Comparison of ENCODE assay signal across 13 cellular contexts in the genomic region with DNA sequence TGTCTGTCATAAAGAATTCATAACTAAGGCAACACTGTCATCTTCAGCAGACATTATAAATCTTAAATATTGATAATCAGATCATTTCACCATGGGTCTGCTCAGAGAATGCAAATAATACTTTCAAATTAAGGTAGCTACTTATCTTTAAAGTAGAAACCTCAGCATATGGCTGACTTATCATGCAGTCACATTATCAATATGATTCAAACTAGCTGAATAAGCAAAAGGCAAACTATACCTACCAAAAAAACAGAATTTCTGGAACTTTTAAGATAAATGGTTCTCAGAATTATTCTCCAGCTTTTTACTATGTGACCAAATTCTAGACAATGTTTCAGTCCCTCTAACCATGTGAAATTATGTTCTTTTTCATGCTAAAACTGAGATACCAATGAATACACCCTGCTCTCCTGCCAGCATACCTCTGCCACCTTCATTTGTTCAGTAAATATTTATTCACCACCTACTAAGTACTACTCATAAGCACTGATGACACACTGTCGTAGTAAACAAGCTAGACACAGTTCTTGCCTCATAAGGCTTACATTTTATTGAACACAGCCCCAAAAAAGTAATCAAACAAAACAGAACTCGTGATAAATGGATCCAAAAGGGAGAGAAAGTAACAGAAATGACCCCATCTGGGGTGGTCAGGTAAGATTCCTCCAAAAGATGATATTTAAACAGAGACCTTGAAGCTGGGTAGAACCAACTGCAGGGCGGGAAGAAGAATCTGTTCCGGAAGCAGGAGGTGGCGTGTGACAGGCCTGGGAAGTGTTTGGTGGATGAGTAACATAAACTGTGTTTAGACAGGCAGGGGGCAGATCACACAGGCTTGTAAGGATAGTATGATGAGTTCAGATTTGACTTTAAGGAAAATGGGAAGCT. TPM values are rescaled to one million over a fixed set of nuclear protein-coding genes. Genes with fewer than 3 reads are reported as not detected.
A peak's percentile ranks its signal among the peaks of the same experiment; 100 is the strongest.
DNase-seq lines count a peak whose midpoint lies in the region; ATAC-seq and TF ChIP-seq lines count a peak whose summit lies in the region.
"Had no signal": no experiment of that assay in that cellular context is flagged by ENCODE, and none has a peak within 500 bp of the region (broad histone marks: within the 10 kb centered on the region; RNA-seq: fewer than 3 reads in every experiment).

No MANE protein-coding gene starts in this region.

- in situ Hi-C loops in gastrocnemius medialis (cut with MboI; ENCODE audit: low sequenced_read_pairs in 4 of 4), result loop anchor here in 3 of 4 donors (10.0 to 25.0 kb wide), 3 partner anchors 85 to 105 kb away; no protein-coding TSS in a partner anchor

- peaks cover 12% of the 10 kb centered on the region for H3K27me3 Mint-ChIP-seq in CD4-positive, alpha-beta T cell

- H3K9me3 ChIP-seq in HEK293 (ENCODE audit: control insufficient read depth, insufficient read depth, low read depth, low read length), result no peaks in the 10 kb centered on the region
- H3K9me3 ChIP-seq in gastrocnemius medialis, result no peaks in the 10 kb centered on the region
- H3K9me3 ChIP-seq in CD4-positive, alpha-beta T cell (ENCODE audit: control insufficient read depth, low read length), result no peaks in the 10 kb centered on the region
- H3K9me3 ChIP-seq in WERI-Rb-1 (ENCODE audit: severe bottlenecking), result no peaks in the 10 kb centered on the region

- no peak for TF ChIP-seq POLR2A in gastrocnemius medialis (IDR thresholded peaks at IDR 0.05)

- no peak overlapping the region for H3K4me3 Mint-ChIP-seq in CD4-positive, alpha-beta T cell
- H3K4me3 Mint-ChIP-seq: activated CD4-positive, alpha-beta T cell treated with anti-CD3 and anti-CD28 coated beads, Interleukin-2, amount 10 ng/mL, durations not matched to agents 7 days and 5 days had no signal

- H3K4me1 ChIP-seq in HEK293 (ENCODE audit: control insufficient read depth, insufficient read depth, low read length) (peaks cover 14% of the 10 kb centered on the region), gastrocnemius medialis (peaks cover 11 to 18% of the 10 kb centered on the region in 2 donors)

- no peaks in the 10 kb centered on the region for H3K4me1 Mint-ChIP-seq in CD4-positive, alpha-beta T cell (ENCODE audit: low read depth)
- H3K4me1 Mint-ChIP-seq: activated CD4-positive, alpha-beta T cell treated with anti-CD3 and anti-CD28 coated beads, Interleukin-2, amount 10 ng/mL, durations not matched to agents 7 days and 5 days had no signal

- DNase-seq in amniotic stem cell (lab: John Stamatoyannopoulos, UW) (peak; percentile 61), Right ventricle myocardium inferior (ENCODE audit: missing footprints) (no peak), gastrocnemius medialis (peak; percentile 39 to 48), WERI-Rb-1 (no peak)
- no peak for DNase-seq in CD4-positive, alpha-beta T cell
- DNase-seq in activated CD4-positive, alpha-beta T cell treated with anti-CD3 and anti-CD28 coated beads, Interleukin-2, amount 50 U/mL, for 4 hours, result no peak
- DNase-seq: activated CD4-positive, alpha-beta T cell treated with anti-CD3 and anti-CD28 coated beads, Interleukin-2, amount 10 ng/mL, durations not matched to agents 7 days and 5 days; central memory CD4-positive, alpha-beta T cell; NCI-H1092 treated with DMSO at 0.1 percent for 48 hours; stimulated activated naive CD8-positive, alpha-beta T cell treated with anti-CD3 and anti-CD28 coated beads, Interleukin-15, Interleukin-2, amounts not matched to agents 100 U/mL and 50 U/mL, for 24 hours had no signal

- H3K27ac Mint-ChIP-seq in CD4-positive, alpha-beta T cell, result no peak overlapping the region
- H3K27ac Mint-ChIP-seq: activated CD4-positive, alpha-beta T cell treated with anti-CD3 and anti-CD28 coated beads, Interleukin-2, amount 10 ng/mL, durations not matched to agents 7 days and 5 days had no signal

- CTCF ChIA-PET in HEK293 (lab: Yijun Ruan, JAX), result interaction anchor here (0.7 to 1.7 kb wide), 5 partner anchors 10 to 263 kb away, joined by 3 to 6 read pairs (median 3); a partner anchor contains a TSS
- CTCF ChIA-PET in CD4-positive, alpha-beta T cell (lab: Charles Lee), result no interaction called here

- peak; percentile 62 for ATAC-seq in Right ventricle myocardium inferior
- peak; percentile 79 to 89 for ATAC-seq in gastrocnemius medialis
- no peak for ATAC-seq in CD4-positive, alpha-beta T cell (ENCODE audit: poor library complexity)
- ATAC-seq in HG02852 (IDR thresholded peaks at IDR 0.05; ENCODE audit: unreplicated experiment), result no peak
- ATAC-seq: stimulated activated naive CD8-positive, alpha-beta T cell treated with anti-CD3 and anti-CD28 coated beads, Interleukin-15, Interleukin-2, amounts not matched to agents 100 U/mL and 50 U/mL, for 24 hours had no signal

- H3K36me3 ChIP-seq in HEK293 (ENCODE audit: control insufficient read depth in 2 of 2, insufficient read depth in 1 of 2, low read length in 2 of 2), result peaks cover 0 to 4% of the 10 kb centered on the region in 2 experiments; a peak in 1 of 3 replicates
- H3K36me3 ChIP-seq in gastrocnemius medialis, result no peaks in the 10 kb centered on the region
- H3K36me3 ChIP-seq in WERI-Rb-1, result no peaks in the 10 kb centered on the region

- H3K27me3 ChIP-seq in gastrocnemius medialis, result no peaks in the 10 kb centered on the region
- H3K27me3 ChIP-seq in CD4-positive, alpha-beta T cell (ENCODE audit: control insufficient read depth, insufficient read depth, low read length), result no peaks in the 10 kb centered on the region
- H3K27me3 ChIP-seq in WERI-Rb-1 (ENCODE audit: insufficient read depth, low read depth, severe bottlenecking), result no peaks in the 10 kb centered on the region

- H3K4me3 ChIP-seq in HEK293 (ENCODE audit: low read depth, low read length), result no peak overlapping the region
- H3K4me3 ChIP-seq in gastrocnemius medialis, result no peak overlapping the region
- H3K4me3 ChIP-seq in WERI-Rb-1 (ENCODE audit: low read depth, low read length), result no peak overlapping the region
- H3K4me3 ChIP-seq: skin epidermis had no signal

- intact Hi-C loops in Right ventricle myocardium inferior (cut with DNase I), result no loop called here
- intact Hi-C loops in gastrocnemius medialis (cut with DNase I; ENCODE audit: low total_unique reads), result no loop called here
- intact Hi-C loops in CD4-positive, alpha-beta T cell (cut with DNase I, micrococcal nuclease), result no loop called here

- no peaks in the 10 kb centered on the region for H3K9me3 Mint-ChIP-seq in CD4-positive, alpha-beta T cell
- H3K9me3 Mint-ChIP-seq: activated CD4-positive, alpha-beta T cell treated with anti-CD3 and anti-CD28 coated beads, Interleukin-2, amount 10 ng/mL, durations not matched to agents 7 days and 5 days had no signal

- TF ChIP-seq CTCF in HEK293 (tag by site-specific recombination; IDR thresholded peaks at IDR 0.05) (no peak; the same call in 1 of the 2 replicates), gastrocnemius medialis (IDR thresholded peaks at IDR 0.05 in 4 of 5, conservative IDR thresholded peaks at IDR 0.05 in 1 of 5) (no peak), WERI-Rb-1 (IDR thresholded peaks at IDR 0.05; ENCODE audit: low read depth, low read length) (no peak)
- TF ChIP-seq CTCF in CD4-positive, alpha-beta T cell (IDR thresholded peaks at IDR 0.05), result no peak

- H3K27ac ChIP-seq in HEK293 (ENCODE audit: extremely low read depth, low read depth, low read length) (0 out of 2 replicates have a peak overlapping the region, but pooled peaks have one; percentile 24), gastrocnemius medialis (peak overlapping the region in 3 of 4 donors; percentile 53 to 71 (median 54)), WERI-Rb-1 (no peak overlapping the region)
- H3K27ac ChIP-seq in CD4-positive, alpha-beta T cell (ENCODE audit: low read depth, low read length), result no peak overlapping the region

- POLR2A ChIA-PET in HEK293 (lab: Yijun Ruan, JAX), result interaction anchor here (0.6 to 1.0 kb wide), 2 partner anchors 10 to 308 kb away, joined by 3 read pairs; no protein-coding TSS in a partner anchor
- POLR2A ChIA-PET in CD4-positive, alpha-beta T cell (lab: Charles Lee), result no interaction called here

- no peaks in the 10 kb centered on the region for H3K36me3 Mint-ChIP-seq in CD4-positive, alpha-beta T cell (ENCODE audit: low read depth)

TF ChIP-seq in HEK293, 187 proteins besides CTCF, POLR2A, EP300 and RAD21 (continues in another document):
- peak; percentile 48; the same call in 1 of the 2 replicates for TF ChIP-seq GLIS1 (tag by site-specific recombination; IDR thresholded peaks at IDR 0.05)
- TF ChIP-seq ZBTB17 (tag by site-specific recombination; IDR thresholded peaks at IDR 0.05), result peak; percentile 82
- TF ChIP-seq ZNF423 (tag by site-specific recombination; IDR thresholded peaks at IDR 0.05), result no peak
- TF ChIP-seq SP7 (tag by site-specific recombination; IDR thresholded peaks at IDR 0.05), result 0 out of 2 replicates have a peak, but pooled peaks have one; percentile 17
- peak; percentile 98 for TF ChIP-seq ZNF600 (tag by site-specific recombination; IDR thresholded peaks at IDR 0.05)
- TF ChIP-seq GLIS2 (tag by site-specific recombination; IDR thresholded peaks at IDR 0.05), result no peak
- TF ChIP-seq, protein P1, sequence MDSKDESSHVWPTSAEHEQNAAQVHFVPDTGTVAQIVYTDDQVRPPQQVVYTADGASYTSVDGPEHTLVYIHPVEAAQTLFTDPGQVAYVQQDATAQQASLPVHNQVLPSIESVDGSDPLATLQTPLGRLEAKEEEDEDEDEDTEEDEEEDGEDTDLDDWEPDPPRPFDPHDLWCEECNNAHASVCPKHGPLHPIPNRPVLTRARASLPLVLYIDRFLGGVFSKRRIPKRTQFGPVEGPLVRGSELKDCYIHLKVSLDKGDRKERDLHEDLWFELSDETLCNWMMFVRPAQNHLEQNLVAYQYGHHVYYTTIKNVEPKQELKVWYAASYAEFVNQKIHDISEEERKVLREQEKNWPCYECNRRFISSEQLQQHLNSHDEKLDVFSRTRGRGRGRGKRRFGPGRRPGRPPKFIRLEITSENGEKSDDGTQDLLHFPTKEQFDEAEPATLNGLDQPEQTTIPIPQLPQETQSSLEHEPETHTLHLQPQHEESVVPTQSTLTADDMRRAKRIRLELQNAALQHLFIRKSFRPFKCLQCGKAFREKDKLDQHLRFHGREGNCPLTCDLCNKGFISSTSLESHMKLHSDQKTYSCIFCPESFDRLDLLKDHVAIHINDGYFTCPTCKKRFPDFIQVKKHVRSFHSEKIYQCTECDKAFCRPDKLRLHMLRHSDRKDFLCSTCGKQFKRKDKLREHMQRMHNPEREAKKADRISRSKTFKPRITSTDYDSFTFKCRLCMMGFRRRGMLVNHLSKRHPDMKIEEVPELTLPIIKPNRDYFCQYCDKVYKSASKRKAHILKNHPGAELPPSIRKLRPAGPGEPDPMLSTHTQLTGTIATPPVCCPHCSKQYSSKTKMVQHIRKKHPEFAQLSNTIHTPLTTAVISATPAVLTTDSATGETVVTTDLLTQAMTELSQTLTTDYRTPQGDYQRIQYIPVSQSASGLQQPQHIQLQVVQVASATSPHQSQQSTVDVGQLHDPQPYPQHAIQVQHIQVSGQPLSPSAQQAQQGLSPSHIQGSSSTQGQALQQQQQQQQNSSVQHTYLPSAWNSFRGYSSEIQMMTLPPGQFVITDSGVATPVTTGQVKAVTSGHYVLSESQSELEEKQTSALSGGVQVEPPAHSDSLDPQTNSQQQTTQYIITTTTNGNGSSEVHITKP (tag by site-specific recombination; IDR thresholded peaks at IDR 0.05), result peak; percentile 54; the same call in 1 of the 2 replicates

RNA-seq across cellular contexts. Expression of a gene that starts 17.7 kb away (rescaled TPM):
- 43.7 TPM for total RNA-seq in Right ventricle myocardium inferior
- total RNA-seq in gastrocnemius medialis, result 10 to 100 TPM; 48.3 to 82.7 (median 55.1) TPM
- 1 to 10 TPM in 1 of 2 experiments, under 1 TPM in 1; 0.99 to 1.4 TPM for total RNA-seq in CD4-positive, alpha-beta T cell

Comparison
In these comparisons a context has a peak if more than half of its experiments do, and no peak if none do; other contexts are left out.
1. H3K27ac ChIP-seq: peak in HEK293 (single experiment) and gastrocnemius medialis (3 of 4); none in CD4-positive, alpha-beta T cell (single experiment) and WERI-Rb-1 (single experiment).
2. DNase-seq: peak in amniotic stem cell (single experiment) and gastrocnemius medialis (2 of 2); none in Right ventricle myocardium inferior (single experiment), CD4-positive, alpha-beta T cell (0 of 10), activated CD4-positive, alpha-beta T cell treated with anti-CD3 and anti-CD28 coated beads, Interleukin-2, amount 50 U/mL, for 4 hours (0 of 2) and WERI-Rb-1 (single experiment).
3. ATAC-seq: peak in Right ventricle myocardium inferior (single experiment) and gastrocnemius medialis (2 of 2); none in CD4-positive, alpha-beta T cell (single experiment) and HG02852 (single experiment).
4. RNA of a gene that starts 17.7 kb away (total RNA-seq): 48.3 to 82.7 TPM in gastrocnemius medialis and 43.7 TPM in Right ventricle myocardium inferior (single experiment); 0.99 to 1.4 TPM in CD4-positive, alpha-beta T cell; every median in the first group is over 10 times any median in the second.